In the genomic region with DNA sequence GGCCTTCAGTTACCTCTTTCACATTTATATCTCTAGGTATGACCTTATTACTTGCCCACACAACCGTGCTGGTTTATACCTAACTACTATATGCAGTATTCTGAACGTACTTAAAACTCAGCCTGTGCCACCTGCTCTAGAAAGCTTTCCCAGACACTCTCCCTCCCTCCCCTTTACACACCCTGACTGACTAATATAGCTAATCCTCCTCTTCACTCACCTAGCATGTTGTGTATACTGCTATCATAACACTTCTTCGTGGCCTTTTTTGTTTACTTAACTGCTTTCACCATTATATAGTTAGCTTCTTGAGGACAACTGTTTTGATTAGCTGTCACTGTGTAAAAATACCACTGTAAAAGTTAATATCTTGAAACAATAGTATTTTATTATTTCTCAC, we compare ENCODE assay signal across 22 cellular contexts.
"Had no signal": no experiment of that assay in that cellular context is flagged by ENCODE, and none has a peak within 500 bp of the region (broad histone marks: within the 10 kb centered on the region; RNA-seq: fewer than 3 reads in every experiment).

No MANE protein-coding gene starts in this region.

- H2AFZ ChIP-seq: parathyroid adenoma had no signal

- H3K27ac Mint-ChIP-seq: activated B cell treated with CpG ODN at 0.5 μM for 24 hours; activated CD4-positive, alpha-beta T cell treated with anti-CD3 and anti-CD28 coated beads for 36 hours; nephron progenitor cell; stimulated activated memory B cell treated with anti-CD40 and anti-IgM and Interleukin-4, amounts not matched to agents 10 μg/mL and 1 μg/mL and 100 μg/mL, for 72 hours had no signal

- H3K36me3 Mint-ChIP-seq: activated naive CD4-positive, alpha-beta T cell treated with anti-CD3 and anti-CD28 coated beads, Interleukin-2, amount 50 U/mL, for 72 hours had no signal

- DNase-seq: activated B cell treated with CpG ODN at 0.5 μM for 24 hours; activated CD4-positive, alpha-beta T cell treated with anti-CD3 and anti-CD28 coated beads for 36 hours; activated CD4-positive, alpha-beta T cell treated with anti-CD3 and anti-CD28 coated beads, Interleukin-2, amount 50 U/mL, for 4 hours; activated gamma-delta T cell treated with Interleukin-2 at 50 U/mL for 16 hours; adrenal gland; central memory CD4-positive, alpha-beta T cell; effector memory CD8-positive, alpha-beta T cell; heart right ventricle; islet precursor cell; left colon; nephron progenitor cell; right lobe of liver; stimulated activated CD4-positive, alpha-beta T cell treated with anti-CD3 and anti-CD28 coated beads, Interleukin-2, amount 100 ng/mL, for 24 hours; T1000; transverse colon had no signal

- H3K4me1 ChIP-seq: adrenal gland, ascending aorta, heart right ventricle, parathyroid adenoma, right lobe of liver, transverse colon had no signal

- H3K9me3 Mint-ChIP-seq: activated B cell treated with CpG ODN at 0.5 μM for 24 hours; activated naive CD4-positive, alpha-beta T cell treated with anti-CD3 and anti-CD28 coated beads, Interleukin-2, amount 50 U/mL, for 72 hours; effector memory CD8-positive, alpha-beta T cell; memory B cell; nephron progenitor cell; stimulated activated memory B cell treated with anti-CD40 and anti-IgM and Interleukin-4, amounts not matched to agents 10 μg/mL and 1 μg/mL and 100 μg/mL, for 72 hours had no signal

- H3K4me3 ChIP-seq: adrenal gland, ascending aorta, heart right ventricle, right lobe of liver, skin epidermis, transverse colon had no signal

- H3K27me3 ChIP-seq: adrenal gland, ascending aorta, brain microvascular endothelial cell, heart right ventricle, right lobe of liver, transverse colon had no signal

- ATAC-seq: activated naive CD4-positive, alpha-beta T cell treated with anti-CD3 and anti-CD28 coated beads, Interleukin-2, amount 50 U/mL, for 72 hours; effector memory CD8-positive, alpha-beta T cell; heart right ventricle; left colon; right lobe of liver; stimulated activated memory B cell treated with anti-CD40 and anti-IgM and Interleukin-4, amounts not matched to agents 10 μg/mL and 1 μg/mL and 100 μg/mL, for 72 hours had no signal

- H3K27ac ChIP-seq: adrenal gland, ascending aorta, brain microvascular endothelial cell, heart right ventricle, parathyroid adenoma, right lobe of liver, skin epidermis, transverse colon had no signal

- H3K4me1 Mint-ChIP-seq: activated B cell treated with CpG ODN at 0.5 μM for 24 hours; memory B cell; nephron progenitor cell; stimulated activated memory B cell treated with anti-CD40 and anti-IgM and Interleukin-4, amounts not matched to agents 10 μg/mL and 1 μg/mL and 100 μg/mL, for 72 hours had no signal

- H3K27me3 Mint-ChIP-seq: activated B cell treated with CpG ODN at 0.5 μM for 24 hours; activated CD4-positive, alpha-beta T cell treated with anti-CD3 and anti-CD28 coated beads for 36 hours; effector memory CD8-positive, alpha-beta T cell; memory B cell; stimulated activated memory B cell treated with anti-CD40 and anti-IgM and Interleukin-4, amounts not matched to agents 10 μg/mL and 1 μg/mL and 100 μg/mL, for 72 hours had no signal

- H3K4me3 Mint-ChIP-seq: activated B cell treated with CpG ODN at 0.5 μM for 24 hours; activated CD4-positive, alpha-beta T cell treated with anti-CD3 and anti-CD28 coated beads for 36 hours; effector memory CD8-positive, alpha-beta T cell; memory B cell; nephron progenitor cell; stimulated activated memory B cell treated with anti-CD40 and anti-IgM and Interleukin-4, amounts not matched to agents 10 μg/mL and 1 μg/mL and 100 μg/mL, for 72 hours had no signal

- H3K79me2 ChIP-seq: parathyroid adenoma had no signal

- H3K9ac ChIP-seq: parathyroid adenoma had no signal

- H3K9me3 ChIP-seq: adrenal gland, ascending aorta, heart right ventricle, right lobe of liver, transverse colon had no signal

- H3K36me3 ChIP-seq: brain microvascular endothelial cell had no signal
